ENCODE assay signal across 22 cellular contexts in genomic region chr16:88577166-88577565, GRCh38.
"Had no signal": no experiment of that assay in that cellular context is flagged by ENCODE, and none has a peak within 500 bp of the region (broad histone marks: within the 10 kb centered on the region; RNA-seq: fewer than 3 reads in every experiment).

No MANE protein-coding gene starts in this region.

- H3K27ac ChIP-seq: brain microvascular endothelial cell, esophagus muscularis mucosa, gastroesophageal sphincter, heart right ventricle, left ventricle myocardium inferior, parathyroid adenoma, sigmoid colon, tibial artery had no signal

- H3K4me1 ChIP-seq: parathyroid adenoma had no signal

- H3K9me3 Mint-ChIP-seq: activated CD4-positive, alpha-beta T cell treated with anti-CD3 and anti-CD28 coated beads, Interleukin-2, amount 10 ng/mL, durations not matched to agents 24 days and 14 days; nephron; stimulated activated memory B cell treated with anti-CD40 and anti-IgM and Interleukin-4, amounts not matched to agents 10 μg/mL and 1 μg/mL and 100 μg/mL, for 72 hours had no signal

- H3K27ac Mint-ChIP-seq: activated CD4-positive, alpha-beta T cell treated with anti-CD3 and anti-CD28 coated beads, Interleukin-2, amount 10 ng/mL, durations not matched to agents 24 days and 14 days; nephron; stimulated activated memory B cell treated with anti-CD40 and anti-IgM and Interleukin-4, amounts not matched to agents 10 μg/mL and 1 μg/mL and 100 μg/mL, for 72 hours had no signal

- H3K27me3 Mint-ChIP-seq: activated CD4-positive, alpha-beta T cell treated with anti-CD3 and anti-CD28 coated beads, Interleukin-2, amount 10 ng/mL, durations not matched to agents 24 days and 14 days; stimulated activated memory B cell treated with anti-CD40 and anti-IgM and Interleukin-4, amounts not matched to agents 10 μg/mL and 1 μg/mL and 100 μg/mL, for 72 hours had no signal

- H3K4me3 Mint-ChIP-seq: activated CD4-positive, alpha-beta T cell treated with anti-CD3 and anti-CD28 coated beads, Interleukin-2, amount 10 ng/mL, durations not matched to agents 24 days and 14 days; nephron; stimulated activated memory B cell treated with anti-CD40 and anti-IgM and Interleukin-4, amounts not matched to agents 10 μg/mL and 1 μg/mL and 100 μg/mL, for 72 hours had no signal

- H3K4me1 Mint-ChIP-seq: nephron had no signal

- DNase-seq: activated CD4-positive, alpha-beta T cell treated with anti-CD3 and anti-CD28 coated beads, Interleukin-2, amount 10 ng/mL, durations not matched to agents 24 days and 14 days; activated CD4-positive, CD25-positive, alpha-beta regulatory T cell; activated effector memory CD4-positive, alpha-beta T cell treated with anti-CD3 and anti-CD28 coated beads, Interleukin-2, amount 50 U/mL, for 16 hours; anterior cingulate cortex; brain microvascular endothelial cell; central memory CD4-positive, alpha-beta T cell; cortex of kidney; effector CD4-positive, alpha-beta T cell; heart right ventricle; left ventricle myocardium inferior; mammary epithelial cell; midbrain; sigmoid colon; stimulated activated CD4-positive, alpha-beta T cell treated with anti-CD3 and anti-CD28 coated beads, Interleukin-4, amount 100 ng/mL, for 24 hours; SW 1271; T1000; tibial artery had no signal

- ATAC-seq: gastroesophageal sphincter; heart right ventricle; stimulated activated memory B cell treated with anti-CD40 and anti-IgM and Interleukin-4, amounts not matched to agents 10 μg/mL and 1 μg/mL and 100 μg/mL, for 72 hours had no signal

- H3K27me3 ChIP-seq: brain microvascular endothelial cell, esophagus muscularis mucosa, gastroesophageal sphincter, heart right ventricle, sigmoid colon, tibial artery had no signal

- H3K4me3 ChIP-seq: esophagus muscularis mucosa, gastroesophageal sphincter, heart right ventricle, left ventricle myocardium inferior, sigmoid colon, tibial artery had no signal

- H3K9me3 ChIP-seq: esophagus muscularis mucosa, gastroesophageal sphincter, heart right ventricle, left ventricle myocardium inferior, sigmoid colon, tibial artery had no signal
